Comparison of ENCODE assay signal across 15 cellular contexts in genomic region chr9:122286764-122287163, GRCh38. TPM values are rescaled to one million over a fixed set of nuclear protein-coding genes. Genes with fewer than 3 reads are reported as not detected.
DNase-seq lines count a peak whose midpoint lies in the region; ATAC-seq and TF ChIP-seq lines count a peak whose summit lies in the region.
"Had no signal": no experiment of that assay in that cellular context is flagged by ENCODE, and none has a peak within 500 bp of the region (broad histone marks: within the 10 kb centered on the region; RNA-seq: fewer than 3 reads in every experiment).

No MANE protein-coding gene starts in this region.

- H4K91ac ChIP-seq in neuronal stem cell (ENCODE audit: low read depth, low read length, poor library complexity): no peak overlapping the region

- CTCF ChIA-PET in GM10248 (lab: Yijun Ruan, JAX): interaction anchor here (1.8 to 2.0 kb wide), 2 partner anchors 16 to 22 kb away, joined by 5 read pairs; partner anchors contain the start of genes MRRF and RBM18

- no peaks in the 10 kb centered on the region for H3K79me2 ChIP-seq in OCI-LY3 (ENCODE audit: low read length)
- H3K79me2 ChIP-seq in hepatocyte: peaks cover 2% of the 10 kb centered on the region

- no peak overlapping the region for H3K9ac ChIP-seq in OCI-LY3 (ENCODE audit: low read length)
- no peak overlapping the region for H3K9ac ChIP-seq in neuronal stem cell (ENCODE audit: low read depth, low read length, poor library complexity)

- H3K27ac ChIP-seq in OCI-LY3 (ENCODE audit: low read length): peak overlapping the region; percentile 29
- H3K27ac ChIP-seq in neuronal stem cell (replicated peaks; ENCODE audit: low read length): no peak overlapping the region
- H3K27ac ChIP-seq in hepatocyte: no peak overlapping the region
- H3K27ac ChIP-seq: ovary had no signal

- ATAC-seq in GM18909 (IDR thresholded peaks at IDR 0.05; ENCODE audit: poor library complexity, unreplicated experiment) (peak; percentile 53), HG02852 (IDR thresholded peaks at IDR 0.05; ENCODE audit: unreplicated experiment) (peak; percentile 61)
- ATAC-seq: T-cell, WTC11 had no signal

- H3K4me3 ChIP-seq in OCI-LY3 (ENCODE audit: low read length): peak overlapping the region; percentile 19; the same call in 1 of the 2 replicates
- no peak overlapping the region for H3K4me3 ChIP-seq in neuronal stem cell (ENCODE audit: low read length in 2 of 2)
- no peak overlapping the region for H3K4me3 ChIP-seq in hepatocyte
- H3K4me3 ChIP-seq: ovary had no signal

- TF ChIP-seq CTCF in GM10248 (IDR thresholded peaks at IDR 0.05; ENCODE audit: control extremely low read depth, extremely low read depth, low read depth, missing control alignments): no peak
- no peak for TF ChIP-seq CTCF in OCI-LY3 (IDR thresholded peaks at IDR 0.05; ENCODE audit: low read depth, low read length)
- no peak for TF ChIP-seq CTCF in hepatocyte (IDR thresholded peaks at IDR 0.05; ENCODE audit: poor library complexity)

- no peaks in the 10 kb centered on the region for H3K79me1 ChIP-seq in neuronal stem cell (ENCODE audit: low read depth, low read length)

- H2BK120ac ChIP-seq in neuronal stem cell (ENCODE audit: low read depth, low read length): no peak overlapping the region

- no peaks in the 10 kb centered on the region for H3K9me2 ChIP-seq in hepatocyte (replicated peaks; ENCODE audit: insufficient read depth)

- H2BK5ac ChIP-seq in neuronal stem cell (ENCODE audit: low read length): no peak overlapping the region

- DNase-seq in GM10248 (ENCODE audit: extremely low spot score) (peak; percentile 16), NCI-H1048 (lab: John Stamatoyannopoulos, UW) (no peak), neuronal stem cell (ENCODE audit: low spot score) (no peak), nucleus accumbens (lab: John Stamatoyannopoulos, UW) (no peak), hepatocyte (ENCODE audit: low spot score) (no peak)
- DNase-seq: CD8-positive, alpha-beta memory T cell; Kasumi-1; NCI-H146; ovary; substantia nigra; T-cell had no signal

- H3K4me1 ChIP-seq in OCI-LY3 (ENCODE audit: low read length) (peaks cover 25% of the 10 kb centered on the region), neuronal stem cell (ENCODE audit: control insufficient read depth in 2 of 2, insufficient read depth in 1 of 2, low read depth in 1 of 2, low read length in 2 of 2) (peaks cover 0 to 2% of the 10 kb centered on the region in 2 donors), hepatocyte (ENCODE audit: insufficient read depth) (no peaks in the 10 kb centered on the region)

- H2BK15ac ChIP-seq in neuronal stem cell (ENCODE audit: low read length): no peak overlapping the region

- H2BK12ac ChIP-seq in neuronal stem cell (ENCODE audit: low read length): no peak overlapping the region

- POLR2A ChIA-PET in GM10248 (lab: Yijun Ruan, JAX): no interaction called here

- H3K27me3 ChIP-seq in OCI-LY3 (ENCODE audit: low read depth, low read length) (no peaks in the 10 kb centered on the region), neuronal stem cell (ENCODE audit: control insufficient read depth in 3 of 3, insufficient read depth in 3 of 3, low read depth in 1 of 3, low read length in 3 of 3) (no peaks in the 10 kb centered on the region), hepatocyte (no peaks in the 10 kb centered on the region)
- H3K27me3 ChIP-seq: ovary had no signal

- H3K4ac ChIP-seq in neuronal stem cell (ENCODE audit: low read length): no peak overlapping the region

- WGBS in neuronal stem cell (ENCODE audit: extremely low coverage in 2 of 2, insufficient read length in 2 of 2, insufficient replicate concordance in 1 of 2), 2 donors: no CpG with 5 or more reads among the region's 1 CpG
- WGBS in hepatocyte (ENCODE audit: low lambda C conversion rate, missing lambda C conversion rate): 97% methylated on average over 1 of the region's 1 CpG

- no peak overlapping the region for H3K14ac ChIP-seq in neuronal stem cell (ENCODE audit: low read length)

- H3K4me2 ChIP-seq in OCI-LY3 (ENCODE audit: low read length): peak overlapping the region; percentile 50
- no peak overlapping the region for H3K4me2 ChIP-seq in neuronal stem cell (ENCODE audit: insufficient read depth, low read length, poor library complexity, severe bottlenecking)
- no peak overlapping the region for H3K4me2 ChIP-seq in hepatocyte

- no peak overlapping the region for H3K18ac ChIP-seq in neuronal stem cell (ENCODE audit: low read length)

- H2AFZ ChIP-seq in OCI-LY3 (ENCODE audit: low read depth, low read length) (no peak overlapping the region), neuronal stem cell (ENCODE audit: low read length) (no peak overlapping the region), hepatocyte (no peak overlapping the region)

- H4K20me1 ChIP-seq in OCI-LY3 (ENCODE audit: insufficient read depth, low read length) (peaks cover 26% of the 10 kb centered on the region), hepatocyte (ENCODE audit: insufficient read depth, poor library complexity, severe bottlenecking) (no peaks in the 10 kb centered on the region)

- no peak overlapping the region for H2AK5ac ChIP-seq in neuronal stem cell (ENCODE audit: low read depth, low read length)

- peaks cover 70% of the 10 kb centered on the region for H3K36me3 ChIP-seq in OCI-LY3 (replicated peaks; ENCODE audit: low read depth, low read length)
- H3K36me3 ChIP-seq in neuronal stem cell (replicated peaks in 1 of 2; ENCODE audit: control insufficient read depth in 2 of 2, insufficient read depth in 2 of 2, low read length in 2 of 2): peaks cover 12 to 85% of the 10 kb centered on the region in 2 donors
- H3K36me3 ChIP-seq in hepatocyte (replicated peaks; ENCODE audit: insufficient read depth, low read depth): peaks cover 7% of the 10 kb centered on the region
- H3K36me3 ChIP-seq: ovary had no signal

- H4K8ac ChIP-seq in neuronal stem cell (ENCODE audit: low read depth, low read length): no peak overlapping the region

- H3K9me3 ChIP-seq in OCI-LY3 (ENCODE audit: insufficient read depth, low read length) (no peaks in the 10 kb centered on the region), neuronal stem cell (replicated peaks in 1 of 2; ENCODE audit: control insufficient read depth in 2 of 2, insufficient read depth in 1 of 2, low read depth in 1 of 2, low read length in 2 of 2) (no peaks in the 10 kb centered on the region), hepatocyte (ENCODE audit: low read depth) (no peaks in the 10 kb centered on the region)
- H3K9me3 ChIP-seq: ovary had no signal

- no peak overlapping the region for H3K23ac ChIP-seq in neuronal stem cell (ENCODE audit: low read depth, low read length, poor library complexity)

RNA-seq across cellular contexts. Expression of gene MRRF, which starts 22.1 kb away (rescaled TPM):
- polyA plus RNA-seq in neuronal stem cell (2013, experiment 1 of 2): 21.2 TPM
- 23.2 TPM for polyA plus RNA-seq in neuronal stem cell (2013, experiment 2 of 2)
- 32.9 and 33.2 TPM in 2 replicates for total RNA-seq in hepatocyte
- 26.8 and 28.4 TPM in 2 replicates for polyA plus RNA-seq in hepatocyte

RNA-seq across cellular contexts. Expression of gene RBM18, which starts 22.1 kb away (rescaled TPM):
- polyA plus RNA-seq in neuronal stem cell (2013, experiment 1 of 2): 12.7 TPM
- 12.1 TPM for polyA plus RNA-seq in neuronal stem cell (2013, experiment 2 of 2)
- total RNA-seq in hepatocyte: 15.5 and 15.9 TPM in 2 replicates
- polyA plus RNA-seq in hepatocyte: 14.3 and 22.0 TPM in 2 replicates

RNA-seq across cellular contexts. Expression of gene LHX6, which starts 58.0 kb away (rescaled TPM):
- 0.04 TPM for polyA plus RNA-seq in neuronal stem cell (2013, experiment 1 of 2)
- 0.12 TPM for polyA plus RNA-seq in neuronal stem cell (2013, experiment 2 of 2)
- 0.10 and 0.16 TPM in 2 replicates for total RNA-seq in hepatocyte
- polyA plus RNA-seq in hepatocyte: 0.39 TPM in 1 of 2 replicates, not detected in the other
- total RNA-seq: CD8-positive, alpha-beta memory T cell; T-cell had no signal
- polyA plus RNA-seq: CD8-positive, alpha-beta memory T cell had no signal
